In the genomic region with DNA sequence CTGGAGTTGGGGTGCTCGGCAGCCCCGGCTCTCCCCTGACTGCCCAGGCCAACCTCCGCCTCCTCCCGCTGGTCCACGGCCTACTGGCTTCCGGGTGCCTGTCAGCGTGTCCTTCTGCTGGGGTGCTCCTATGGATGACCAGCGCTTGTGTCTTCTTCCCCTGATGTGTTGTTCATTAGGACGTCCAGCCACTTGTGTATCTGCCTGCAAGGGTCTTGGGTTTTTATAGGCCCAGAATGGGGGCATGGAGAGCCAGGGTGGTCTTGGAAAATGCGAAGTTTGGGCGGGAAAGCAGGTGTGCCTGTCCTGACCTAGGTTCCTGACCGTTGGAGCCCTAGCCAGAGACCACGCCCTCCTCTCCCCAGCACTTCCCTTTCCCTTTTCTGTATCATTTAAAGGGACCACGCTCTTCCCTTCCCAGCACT, we compare ENCODE assay signal across 1 cellular context.
TF ChIP-seq lines count a peak whose summit lies in the region.

No MANE protein-coding gene starts in this region.

TF ChIP-seq in A549, 52 proteins besides CTCF, POLR2A, EP300 and RAD21 (continued from another document):
- TF ChIP-seq, protein P1, sequence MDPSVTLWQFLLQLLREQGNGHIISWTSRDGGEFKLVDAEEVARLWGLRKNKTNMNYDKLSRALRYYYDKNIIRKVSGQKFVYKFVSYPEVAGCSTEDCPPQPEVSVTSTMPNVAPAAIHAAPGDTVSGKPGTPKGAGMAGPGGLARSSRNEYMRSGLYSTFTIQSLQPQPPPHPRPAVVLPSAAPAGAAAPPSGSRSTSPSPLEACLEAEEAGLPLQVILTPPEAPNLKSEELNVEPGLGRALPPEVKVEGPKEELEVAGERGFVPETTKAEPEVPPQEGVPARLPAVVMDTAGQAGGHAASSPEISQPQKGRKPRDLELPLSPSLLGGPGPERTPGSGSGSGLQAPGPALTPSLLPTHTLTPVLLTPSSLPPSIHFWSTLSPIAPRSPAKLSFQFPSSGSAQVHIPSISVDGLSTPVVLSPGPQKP (IDR thresholded peaks at IDR 0.05; ENCODE audit: low read depth, low read length): no peak
- TF ChIP-seq POLR2AphosphoS2 (conservative IDR thresholded peaks at IDR 0.05; ENCODE audit: low read length): no peak
- TF ChIP-seq HEYL (CRISPR knock-in tag; IDR thresholded peaks at IDR 0.05): no peak
- TF ChIP-seq MAFK (IDR thresholded peaks at IDR 0.05; ENCODE audit: partially characterized antibody): no peak
- TF ChIP-seq, protein P2, sequence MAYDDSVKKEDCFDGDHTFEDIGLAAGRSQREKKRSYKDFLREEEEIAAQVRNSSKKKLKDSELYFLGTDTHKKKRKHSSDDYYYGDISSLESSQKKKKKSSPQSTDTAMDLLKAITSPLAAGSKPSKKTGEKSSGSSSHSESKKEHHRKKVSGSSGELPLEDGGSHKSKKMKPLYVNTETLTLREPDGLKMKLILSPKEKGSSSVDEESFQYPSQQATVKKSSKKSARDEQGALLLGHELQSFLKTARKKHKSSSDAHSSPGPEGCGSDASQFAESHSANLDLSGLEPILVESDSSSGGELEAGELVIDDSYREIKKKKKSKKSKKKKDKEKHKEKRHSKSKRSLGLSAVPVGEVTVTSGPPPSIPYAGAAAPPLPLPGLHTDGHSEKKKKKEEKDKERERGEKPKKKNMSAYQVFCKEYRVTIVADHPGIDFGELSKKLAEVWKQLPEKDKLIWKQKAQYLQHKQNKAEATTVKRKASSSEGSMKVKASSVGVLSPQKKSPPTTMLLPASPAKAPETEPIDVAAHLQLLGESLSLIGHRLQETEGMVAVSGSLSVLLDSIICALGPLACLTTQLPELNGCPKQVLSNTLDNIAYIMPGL (CRISPR knock-in tag; IDR thresholded peaks at IDR 0.05; ENCODE audit: borderline replicate concordance): no peak
- TF ChIP-seq JUNB (IDR thresholded peaks at IDR 0.05): no peak
- TF ChIP-seq NR3C1 (IDR thresholded peaks at IDR 0.05): no peak
- TF ChIP-seq, protein P3, sequence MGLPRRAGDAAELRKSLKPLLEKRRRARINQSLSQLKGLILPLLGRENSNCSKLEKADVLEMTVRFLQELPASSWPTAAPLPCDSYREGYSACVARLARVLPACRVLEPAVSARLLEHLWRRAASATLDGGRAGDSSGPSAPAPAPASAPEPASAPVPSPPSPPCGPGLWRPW (IDR thresholded peaks at IDR 0.05): no peak
- no peak for TF ChIP-seq HOXA7 (CRISPR knock-in tag; IDR thresholded peaks at IDR 0.05)
- no peak for TF ChIP-seq SREBF2 (IDR thresholded peaks at IDR 0.05)
- TF ChIP-seq ZFP36 (IDR thresholded peaks at IDR 0.05; ENCODE audit: borderline replicate concordance, partially characterized antibody): no peak
- no peak for TF ChIP-seq ATOH8 (CRISPR knock-in tag; IDR thresholded peaks at IDR 0.05; ENCODE audit: low read depth)
- TF ChIP-seq RNF2 (IDR thresholded peaks at IDR 0.05; ENCODE audit: borderline replicate concordance, low read depth): no peak
- no peak for TF ChIP-seq MAZ (IDR thresholded peaks at IDR 0.05; ENCODE audit: borderline replicate concordance, low read depth, low read length)
- TF ChIP-seq TFCP2L1 (CRISPR knock-in tag; IDR thresholded peaks at IDR 0.05): no peak
- TF ChIP-seq, protein P4, sequence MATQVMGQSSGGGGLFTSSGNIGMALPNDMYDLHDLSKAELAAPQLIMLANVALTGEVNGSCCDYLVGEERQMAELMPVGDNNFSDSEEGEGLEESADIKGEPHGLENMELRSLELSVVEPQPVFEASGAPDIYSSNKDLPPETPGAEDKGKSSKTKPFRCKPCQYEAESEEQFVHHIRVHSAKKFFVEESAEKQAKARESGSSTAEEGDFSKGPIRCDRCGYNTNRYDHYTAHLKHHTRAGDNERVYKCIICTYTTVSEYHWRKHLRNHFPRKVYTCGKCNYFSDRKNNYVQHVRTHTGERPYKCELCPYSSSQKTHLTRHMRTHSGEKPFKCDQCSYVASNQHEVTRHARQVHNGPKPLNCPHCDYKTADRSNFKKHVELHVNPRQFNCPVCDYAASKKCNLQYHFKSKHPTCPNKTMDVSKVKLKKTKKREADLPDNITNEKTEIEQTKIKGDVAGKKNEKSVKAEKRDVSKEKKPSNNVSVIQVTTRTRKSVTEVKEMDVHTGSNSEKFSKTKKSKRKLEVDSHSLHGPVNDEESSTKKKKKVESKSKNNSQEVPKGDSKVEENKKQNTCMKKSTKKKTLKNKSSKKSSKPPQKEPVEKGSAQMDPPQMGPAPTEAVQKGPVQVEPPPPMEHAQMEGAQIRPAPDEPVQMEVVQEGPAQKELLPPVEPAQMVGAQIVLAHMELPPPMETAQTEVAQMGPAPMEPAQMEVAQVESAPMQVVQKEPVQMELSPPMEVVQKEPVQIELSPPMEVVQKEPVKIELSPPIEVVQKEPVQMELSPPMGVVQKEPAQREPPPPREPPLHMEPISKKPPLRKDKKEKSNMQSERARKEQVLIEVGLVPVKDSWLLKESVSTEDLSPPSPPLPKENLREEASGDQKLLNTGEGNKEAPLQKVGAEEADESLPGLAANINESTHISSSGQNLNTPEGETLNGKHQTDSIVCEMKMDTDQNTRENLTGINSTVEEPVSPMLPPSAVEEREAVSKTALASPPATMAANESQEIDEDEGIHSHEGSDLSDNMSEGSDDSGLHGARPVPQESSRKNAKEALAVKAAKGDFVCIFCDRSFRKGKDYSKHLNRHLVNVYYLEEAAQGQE (IDR thresholded peaks at IDR 0.05): no peak
